23 cellular contexts compared by ENCODE assay signal in the genomic region with DNA sequence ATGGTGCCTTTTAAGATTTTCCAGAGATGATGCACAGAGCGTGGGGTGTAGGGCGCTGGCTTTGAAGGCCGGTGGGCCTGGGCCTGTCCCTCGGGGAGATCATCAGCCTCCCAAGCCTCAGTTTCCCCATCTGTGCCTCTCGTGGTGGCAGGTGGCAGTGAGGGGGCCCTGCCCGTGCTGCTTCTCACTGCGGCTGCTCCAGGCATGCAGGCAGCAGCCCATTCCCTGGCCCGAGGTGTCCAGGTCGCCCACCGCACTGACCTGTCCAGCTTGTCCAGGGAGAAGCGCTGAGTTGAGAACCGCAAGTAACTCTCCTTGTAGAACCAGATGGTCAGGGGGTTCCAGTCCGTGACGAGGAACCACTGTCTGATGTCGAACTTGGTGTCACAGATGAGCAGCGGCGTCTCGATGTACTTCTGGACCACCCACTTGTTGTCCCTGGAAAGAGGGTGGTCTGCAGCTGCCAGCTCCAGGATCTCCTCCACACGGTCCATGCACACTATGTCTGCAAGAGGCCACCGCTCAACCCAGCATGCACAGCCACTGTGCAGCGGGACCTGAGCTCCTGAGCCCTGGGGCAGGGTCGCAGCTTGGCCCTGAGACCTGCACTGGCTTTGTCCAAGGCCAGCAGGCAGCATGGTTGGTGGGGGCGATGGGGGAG. TPM values are rescaled to one million over a fixed set of nuclear protein-coding genes. Genes with fewer than 3 reads are reported as not detected.
"Had no signal": no experiment of that assay in that cellular context is flagged by ENCODE, and none has a peak within 500 bp of the region (broad histone marks: within the 10 kb centered on the region; RNA-seq: fewer than 3 reads in every experiment).

No MANE protein-coding gene starts in this region.

- H3K4me3 ChIP-seq: esophagus muscularis mucosa, heart right ventricle, left ventricle myocardium inferior, ovary, prostate gland, testis, transverse colon had no signal

- H3K36me3 ChIP-seq: esophagus muscularis mucosa, heart right ventricle, left ventricle myocardium inferior, neutrophil, ovary, prostate gland, transverse colon had no signal

- H3K9me3 ChIP-seq: neutrophil, ovary, prostate gland, testis, transverse colon had no signal

- DNase-seq: activated CD4-positive, alpha-beta T cell treated with anti-CD3 and anti-CD28 coated beads for 36 hours; activated CD4-positive, CD25-positive, alpha-beta regulatory T cell; activated naive CD4-positive, alpha-beta T cell treated with anti-CD3 and anti-CD28 coated beads for 36 hours; activated naive CD8-positive, alpha-beta T cell treated with anti-CD3 and anti-CD28 coated beads, Interleukin-2, amount 10 ng/mL, durations not matched to agents 7 days and 5 days; activated T-cell treated with anti-CD3 and anti-CD28 coated beads for 4 hours; activated T-cell treated with anti-CD3 and anti-CD28 coated beads, Interleukin-2, amount 50 U/mL, for 72 hours; caudate nucleus; endodermal cell; foreskin keratinocyte; heart right ventricle; left ventricle myocardium inferior; mammary epithelial cell; stimulated activated CD4-positive, alpha-beta T cell treated with anti-CD3 and anti-CD28 coated beads, Interleukin-2, amount 100 ng/mL, for 48 hours; stimulated activated naive CD8-positive, alpha-beta T cell treated with anti-CD3 and anti-CD28 coated beads, Interleukin-15, Interleukin-2, amounts not matched to agents 100 U/mL and 50 U/mL, for 24 hours; T-helper 1 cell; testis; transverse colon had no signal

- H3K4me1 ChIP-seq: foreskin keratinocyte had no signal

- H3K27ac ChIP-seq: esophagus muscularis mucosa, foreskin keratinocyte, heart right ventricle, left ventricle myocardium inferior, neutrophil, ovary, prostate gland, testis, transverse colon had no signal

- H3K27me3 ChIP-seq: ovary, testis had no signal

RNA-seq across cellular contexts. Expression of a gene that starts 20.5 kb away (rescaled TPM):
- total RNA-seq: activated naive CD8-positive, alpha-beta T cell treated with anti-CD3 and anti-CD28 coated beads, Interleukin-2, amount 10 ng/mL, durations not matched to agents 7 days and 5 days; esophagus muscularis mucosa; foreskin keratinocyte; left ventricle myocardium inferior; mammary epithelial cell had no signal

RNA-seq across cellular contexts. Expression of a gene that starts 25.0 kb away (rescaled TPM):
- total RNA-seq: activated CD4-positive, alpha-beta T cell treated with anti-CD3 and anti-CD28 coated beads for 36 hours; activated naive CD4-positive, alpha-beta T cell treated with anti-CD3 and anti-CD28 coated beads for 36 hours; activated naive CD8-positive, alpha-beta T cell treated with anti-CD3 and anti-CD28 coated beads, Interleukin-2, amount 10 ng/mL, durations not matched to agents 7 days and 5 days; activated T-cell treated with anti-CD3 and anti-CD28 coated beads, Interleukin-2, amount 50 U/mL, for 72 hours; chondrocyte; esophagus muscularis mucosa; foreskin keratinocyte; heart right ventricle; left ventricle myocardium inferior; mammary epithelial cell; mucosa of gallbladder; ovary; transverse colon had no signal

RNA-seq across cellular contexts. Expression of a gene that starts 52.2 kb away (rescaled TPM):
- total RNA-seq: activated CD4-positive, alpha-beta T cell treated with anti-CD3 and anti-CD28 coated beads for 36 hours; foreskin keratinocyte; transverse colon had no signal

RNA-seq across cellular contexts. Expression of a gene that starts 56.7 kb away (rescaled TPM):
- total RNA-seq: activated naive CD4-positive, alpha-beta T cell treated with anti-CD3 and anti-CD28 coated beads for 36 hours; activated naive CD8-positive, alpha-beta T cell treated with anti-CD3 and anti-CD28 coated beads, Interleukin-2, amount 10 ng/mL, durations not matched to agents 7 days and 5 days had no signal
